13 cellular contexts compared by ENCODE assay signal in the genomic region with DNA sequence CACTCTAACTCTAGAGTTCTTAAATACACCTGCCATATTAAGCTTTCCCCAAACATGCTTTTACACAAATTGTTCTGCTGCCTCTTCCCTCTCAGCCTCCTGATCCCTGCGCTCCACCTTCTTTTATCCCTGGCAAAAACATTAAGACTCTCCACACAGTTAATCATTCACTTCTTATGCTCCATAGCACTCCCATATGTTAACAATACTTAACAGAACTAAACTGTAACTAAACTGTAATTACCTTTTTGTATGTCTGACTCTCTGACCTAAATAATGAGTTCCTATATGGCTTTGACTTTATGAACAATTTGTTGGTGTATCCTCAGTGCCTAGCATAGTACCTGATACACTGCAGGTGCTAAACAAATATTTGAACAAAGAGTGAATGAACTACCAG.
"Had no signal": no experiment of that assay in that cellular context is flagged by ENCODE, and none has a peak within 500 bp of the region (broad histone marks: within the 10 kb centered on the region; RNA-seq: fewer than 3 reads in every experiment).

No MANE protein-coding gene starts in this region.

- H3K79me2 ChIP-seq: parathyroid adenoma had no signal

- H2AFZ ChIP-seq: parathyroid adenoma had no signal

- H3K27ac Mint-ChIP-seq: activated T-helper 17 cell treated with anti-CD3 and anti-CD28 coated beads, Interleukin-2, amount 50 U/mL, for 72 hours; memory B cell had no signal

- H3K9me3 Mint-ChIP-seq: activated T-helper 17 cell treated with anti-CD3 and anti-CD28 coated beads, Interleukin-2, amount 50 U/mL, for 72 hours; memory B cell had no signal

- H3K9ac ChIP-seq: parathyroid adenoma had no signal

- H3K4me1 Mint-ChIP-seq: activated T-helper 17 cell treated with anti-CD3 and anti-CD28 coated beads, Interleukin-2, amount 50 U/mL, for 72 hours; memory B cell had no signal

- H3K27ac ChIP-seq: esophagus muscularis mucosa, parathyroid adenoma, tibial artery had no signal

- H3K4me3 Mint-ChIP-seq: activated T-helper 17 cell treated with anti-CD3 and anti-CD28 coated beads, Interleukin-2, amount 50 U/mL, for 72 hours; memory B cell had no signal

- ATAC-seq: activated CD4-positive, CD25-positive, alpha-beta regulatory T cell treated with anti-CD3 and anti-CD28 coated beads, Interleukin-2, amount 50 U/mL, for 24 hours; activated naive CD4-positive, alpha-beta T cell treated with anti-CD3 and anti-CD28 coated beads, Interleukin-2, amount 50 U/mL, for 72 hours; activated T-helper 17 cell treated with anti-CD3 and anti-CD28 coated beads, Interleukin-2, amount 50 U/mL, for 72 hours; left cardiac atrium had no signal

- DNase-seq: activated CD4-positive, alpha-beta T cell treated with anti-CD3 and anti-CD28 coated beads, Interleukin-2, amount 50 U/mL, for 48 hours; anterior cingulate cortex; glutamatergic neuron; left cardiac atrium; retina; stimulated activated CD4-positive, alpha-beta T cell treated with anti-CD3 and anti-CD28 coated beads, Interleukin-4, amount 100 ng/mL, for 4 hours; tibial artery had no signal

- H3K4me3 ChIP-seq: esophagus muscularis mucosa, tibial artery had no signal

- H3K4me1 ChIP-seq: esophagus muscularis mucosa, parathyroid adenoma, tibial artery had no signal

- H3K27me3 Mint-ChIP-seq: activated T-helper 17 cell treated with anti-CD3 and anti-CD28 coated beads, Interleukin-2, amount 50 U/mL, for 72 hours; memory B cell had no signal

- H3K9me3 ChIP-seq: esophagus muscularis mucosa, tibial artery had no signal

- H3K27me3 ChIP-seq: esophagus muscularis mucosa, tibial artery had no signal
